8 cellular contexts compared by ENCODE assay signal in the genomic region with DNA sequence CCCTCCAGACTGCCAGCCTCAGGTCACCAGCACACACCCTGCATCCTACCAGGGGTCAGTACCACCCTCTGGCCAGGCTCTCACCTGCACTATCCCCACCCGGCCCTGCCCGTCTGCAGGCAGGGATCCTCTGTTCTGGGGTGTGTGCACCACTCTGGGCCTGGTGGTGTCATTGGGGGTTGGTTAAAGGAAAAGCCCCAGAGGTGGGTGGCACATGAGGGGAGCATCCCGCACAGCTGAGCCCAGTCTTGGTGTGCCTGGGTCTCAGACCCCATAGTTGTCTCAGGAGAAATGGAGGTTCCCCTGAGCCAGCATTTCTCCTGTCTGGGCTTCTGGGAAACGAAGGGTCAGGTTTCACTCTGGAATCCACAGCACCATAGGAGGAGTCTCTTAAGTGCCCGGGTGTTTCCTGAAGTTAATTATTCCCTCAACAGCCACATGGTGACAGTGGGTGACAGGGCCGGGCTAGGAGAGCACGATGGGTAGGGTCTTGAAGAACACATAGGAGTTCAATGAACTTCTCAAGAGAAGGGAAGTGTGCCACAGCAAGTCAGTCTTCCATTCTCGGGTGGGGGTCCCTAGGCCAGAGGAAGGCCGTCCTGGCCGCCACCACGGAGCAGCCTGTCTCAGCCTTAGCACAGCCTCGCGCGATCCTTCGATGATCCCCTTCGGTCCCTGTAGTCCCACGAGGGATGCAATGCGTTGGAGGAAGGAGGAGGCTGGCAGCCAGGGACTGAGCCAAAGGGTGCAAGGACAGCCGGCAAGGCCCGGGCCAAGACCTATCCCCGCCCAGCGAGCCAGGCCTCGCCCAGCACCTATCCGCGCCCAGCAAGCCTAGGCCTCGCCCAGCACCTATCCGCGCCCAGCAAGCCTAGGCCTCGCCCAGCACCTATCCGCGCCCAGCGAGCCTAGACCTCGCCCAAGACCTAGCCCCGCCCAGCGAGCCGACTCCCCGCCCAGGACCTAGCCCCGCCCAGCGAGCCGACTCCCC. TPM values are rescaled to one million over a fixed set of nuclear protein-coding genes. Genes with fewer than 3 reads are reported as not detected.
DNase-seq lines count a peak whose midpoint lies in the region; ATAC-seq and TF ChIP-seq lines count a peak whose summit lies in the region.

No MANE protein-coding gene starts in this region.

- no peak overlapping the region for H2AFZ ChIP-seq in trophoblast cell (ENCODE audit: insufficient read depth, low read length, poor library complexity)

- H3K9me3 ChIP-seq in SJSA1 (replicated peaks): no peaks in the 10 kb centered on the region
- no peaks in the 10 kb centered on the region for H3K9me3 ChIP-seq in cardiac muscle cell (ENCODE audit: low read depth)
- no peaks in the 10 kb centered on the region for H3K9me3 ChIP-seq in trophoblast cell (ENCODE audit: insufficient read depth, low read depth, low read length)
- H3K9me3 ChIP-seq in transverse colon: no peaks in the 10 kb centered on the region

- H3K27me3 Mint-ChIP-seq in activated naive CD4-positive, alpha-beta T cell treated with anti-CD3 and anti-CD28 coated beads for 36 hours (ENCODE audit: low read depth): no peaks in the 10 kb centered on the region

- H3K27ac ChIP-seq in SJSA1 (no peak overlapping the region), cardiac muscle cell (peak overlapping the region; percentile 92), trophoblast cell (ENCODE audit: low read depth, low read length) (peak overlapping the region; percentile 20), transverse colon (peak overlapping the region; percentile 84 to 90 (median 87))

- H3K14ac ChIP-seq in trophoblast cell (ENCODE audit: low read length): peak overlapping the region; percentile 1

- in situ Hi-C loops in transverse colon (cut with MboI; ENCODE audit: low pct_ligation_motif_present in 1 of 4, low pct_unique_long_range_greater_than_20kb in 1 of 4, low sequenced_read_pairs in 3 of 4): no loop called here

- TF ChIP-seq EP300 in transverse colon (IDR thresholded peaks at IDR 0.05; ENCODE audit: low read depth): no peak

- no peak for ATAC-seq in GM21825 (IDR thresholded peaks at IDR 0.05; ENCODE audit: unreplicated experiment)

- no peaks in the 10 kb centered on the region for H3K9me3 Mint-ChIP-seq in activated naive CD4-positive, alpha-beta T cell treated with anti-CD3 and anti-CD28 coated beads for 36 hours

- peak overlapping the region; percentile 0 for H4K8ac ChIP-seq in trophoblast cell (ENCODE audit: low read depth, low read length)

- peaks cover 26% of the 10 kb centered on the region for H3K4me1 Mint-ChIP-seq in activated naive CD4-positive, alpha-beta T cell treated with anti-CD3 and anti-CD28 coated beads for 36 hours (ENCODE audit: low read depth)

- no peak overlapping the region for H3K4ac ChIP-seq in trophoblast cell (ENCODE audit: low read depth, low read length)

- H3K4me3 ChIP-seq in SJSA1 (peak overlapping the region; percentile 5; the same call in 1 of the 2 replicates), cardiac muscle cell (peak overlapping the region; percentile 17), trophoblast cell (ENCODE audit: low read depth, low read length) (peak overlapping the region; percentile 40), transverse colon (peak overlapping the region in 2 of 4 donors; percentile 7 to 19)

- no CpG with 5 or more reads among the region's 40 CpGs for WGBS in trophoblast cell (ENCODE audit: extremely low coverage, insufficient coverage, insufficient read length)
- WGBS in transverse colon (ENCODE audit: low coverage in 1 of 2), 2 donors: 29% methylated on average over 36 of the region's 40 CpGs; no CpG with 5 or more reads in 1 of the 2 donors

- H3K23ac ChIP-seq in trophoblast cell (ENCODE audit: low read length): no peak overlapping the region

- no peak overlapping the region for H3K18ac ChIP-seq in trophoblast cell (ENCODE audit: low read length)

- peaks cover 9% of the 10 kb centered on the region for H3K79me1 ChIP-seq in trophoblast cell (ENCODE audit: low read length)

- DNase-seq in DMS 273 treated with DMSO at 0.1 percent for 48 hours (lab: John Stamatoyannopoulos, UW): peak; percentile 25
- DNase-seq in HPDE6-E6E7 (ENCODE audit: extremely low spot score): peak; percentile 49
- DNase-seq in SJSA1 (ENCODE audit: low read depth in 1 of 2, low spot score in 2 of 2): peak; percentile 38 to 57
- peak; percentile 52 for DNase-seq in activated naive CD4-positive, alpha-beta T cell treated with anti-CD3 and anti-CD28 coated beads for 36 hours
- DNase-seq in cardiac muscle cell (ENCODE audit: low read depth in 1 of 2, low spot score in 1 of 2): peak; percentile 84 to 90
- peak; percentile 69 to 76 for DNase-seq in trophoblast cell
- DNase-seq in transverse colon: peak; percentile 93

- CTCF ChIA-PET in activated naive CD4-positive, alpha-beta T cell treated with anti-CD3 and anti-CD28 coated beads for 36 hours (lab: Charles Lee): no interaction called here

- no peaks in the 10 kb centered on the region for H3K27me3 ChIP-seq in SJSA1 (replicated peaks)
- no peaks in the 10 kb centered on the region for H3K27me3 ChIP-seq in cardiac muscle cell
- no peaks in the 10 kb centered on the region for H3K27me3 ChIP-seq in trophoblast cell (ENCODE audit: insufficient read depth, low read length)
- H3K27me3 ChIP-seq in transverse colon: no peaks in the 10 kb centered on the region

- H3K27ac Mint-ChIP-seq in activated naive CD4-positive, alpha-beta T cell treated with anti-CD3 and anti-CD28 coated beads for 36 hours: peak overlapping the region; percentile 12

- intact Hi-C loops in activated naive CD4-positive, alpha-beta T cell treated with anti-CD3 and anti-CD28 coated beads for 36 hours (cut with micrococcal nuclease): loop anchor here (5.0 kb wide), 2 partner anchors 332 to 788 kb away; a partner anchor contains a TSS
- intact Hi-C loops in transverse colon (cut with DNase I; ENCODE audit: low total_unique reads): no loop called here

- TF ChIP-seq POLR2A in transverse colon (IDR thresholded peaks at IDR 0.05): peak; percentile 60

- no peak overlapping the region for H2BK5ac ChIP-seq in trophoblast cell (ENCODE audit: low read depth, low read length, poor library complexity)

- TF ChIP-seq CTCF in cardiac muscle cell (IDR thresholded peaks at IDR 0.05; ENCODE audit: low read depth, low read length) (no peak), transverse colon (IDR thresholded peaks at IDR 0.05) (peak in 1 of 5 experiments; percentile 29)

- H4K91ac ChIP-seq in trophoblast cell (ENCODE audit: low read depth, low read length): peak overlapping the region; percentile 1

- no peak overlapping the region for H2BK12ac ChIP-seq in trophoblast cell (ENCODE audit: low read length)

- H3K4me2 ChIP-seq in trophoblast cell (ENCODE audit: low read length): peak overlapping the region; percentile 57

- H3K4me1 ChIP-seq in SJSA1 (replicated peaks) (peaks cover 15% of the 10 kb centered on the region), cardiac muscle cell (ENCODE audit: low read depth) (peaks cover 13% of the 10 kb centered on the region), trophoblast cell (ENCODE audit: control insufficient read depth in 1 of 2, insufficient read depth in 2 of 2, low read length in 2 of 2) (peaks cover 10 to 11% of the 10 kb centered on the region in 2 experiments), transverse colon (peaks cover 11 to 85% (median 52%) of the 10 kb centered on the region in 4 donors)

- no peak overlapping the region for H2AK5ac ChIP-seq in trophoblast cell (ENCODE audit: low read length)

- no peak overlapping the region for H3K9ac ChIP-seq in trophoblast cell (ENCODE audit: low read length)

- peaks cover 6% of the 10 kb centered on the region for H3K79me2 ChIP-seq in trophoblast cell (ENCODE audit: control insufficient read depth, insufficient read depth, low read length, poor library complexity)

- peaks cover 55% of the 10 kb centered on the region for H3K36me3 ChIP-seq in SJSA1
- peaks cover 37% of the 10 kb centered on the region for H3K36me3 ChIP-seq in cardiac muscle cell
- H3K36me3 ChIP-seq in trophoblast cell (ENCODE audit: control insufficient read depth in 1 of 2, insufficient read depth in 2 of 2, low read length in 2 of 2): peaks cover 19 to 28% of the 10 kb centered on the region in 2 experiments
- H3K36me3 ChIP-seq in transverse colon: peaks cover 0 to 22% (median 4%) of the 10 kb centered on the region in 4 donors

- peaks cover 28% of the 10 kb centered on the region for H3K36me3 Mint-ChIP-seq in activated naive CD4-positive, alpha-beta T cell treated with anti-CD3 and anti-CD28 coated beads for 36 hours (ENCODE audit: low read depth)

- no peak overlapping the region for H2BK120ac ChIP-seq in trophoblast cell (ENCODE audit: insufficient read depth, low read length, poor library complexity)

- peak overlapping the region; percentile 1 for H4K12ac ChIP-seq in trophoblast cell (ENCODE audit: low read depth, low read length)

- peak overlapping the region; percentile 35 for H3K4me3 Mint-ChIP-seq in activated naive CD4-positive, alpha-beta T cell treated with anti-CD3 and anti-CD28 coated beads for 36 hours

RNA-seq across cellular contexts. Expression of a gene that starts 1.1 kb away (rescaled TPM):
- 74.3 and 74.5 TPM in 2 replicates for total RNA-seq in SJSA1 (2014; rRNA removed; shearing (Covaris generic))
- total RNA-seq in activated naive CD4-positive, alpha-beta T cell treated with anti-CD3 and anti-CD28 coated beads for 36 hours: 10 to 100 TPM; 19.5 to 19.6 TPM
- 24.4 and 26.5 TPM in 2 replicates for total RNA-seq in cardiac muscle cell
- polyA plus RNA-seq in cardiac muscle cell: 26.5 and 32.7 TPM in 2 replicates
- 20.0 and 20.1 TPM in 2 replicates for polyA plus RNA-seq in trophoblast cell (2013)
- 100 to 1,000 TPM in 3 of 4 donors, 10 to 100 TPM in 1; 96.5 to 164 (median 136) TPM for total RNA-seq in transverse colon

RNA-seq across cellular contexts. Expression of a gene that starts 39.2 kb away (rescaled TPM):
- 503 and 517 TPM in 2 replicates for total RNA-seq in SJSA1 (2014; rRNA removed; shearing (Covaris generic))
- total RNA-seq in activated naive CD4-positive, alpha-beta T cell treated with anti-CD3 and anti-CD28 coated beads for 36 hours: 100 to 1,000 TPM; 216 to 227 TPM
- total RNA-seq in cardiac muscle cell: 334 and 386 TPM in 2 replicates
- polyA plus RNA-seq in cardiac muscle cell: 627 and 695 TPM in 2 replicates
- 334 and 340 TPM in 2 replicates for polyA plus RNA-seq in trophoblast cell (2013)
- 100 to 1,000 TPM; 116 to 264 (median 180) TPM for total RNA-seq in transverse colon

RNA-seq across cellular contexts. Expression of a gene that starts 39.5 kb away (rescaled TPM):
- 306 and 544 TPM in 2 replicates for total RNA-seq in SJSA1 (2014; rRNA removed; shearing (Covaris generic))
- total RNA-seq in activated naive CD4-positive, alpha-beta T cell treated with anti-CD3 and anti-CD28 coated beads for 36 hours: 100 to 1,000 TPM; 278 to 297 TPM
- total RNA-seq in cardiac muscle cell (313 and 329 TPM in 2 replicates), transverse colon (1,000 to 10,000 TPM in 1 of 4 donors, 100 to 1,000 TPM in 3; 168 to 1,885 (median 314) TPM)
- 261 and 295 TPM in 2 replicates for polyA plus RNA-seq in cardiac muscle cell
- 771 and 822 TPM in 2 replicates for polyA plus RNA-seq in trophoblast cell (2013)

Comparison
In these comparisons a context has a peak if more than half of its experiments do, and no peak if none do; other contexts are left out.
1. DNase-seq: peak in every context shown above with its lines; median percentile 93 in transverse colon; 87 in cardiac muscle cell; 72 in trophoblast cell; 52 in activated naive CD4-positive, alpha-beta T cell treated with anti-CD3 and anti-CD28 coated beads for 36 hours; 49 in HPDE6-E6E7; 48 in SJSA1; 25 in DMS 273 treated with DMSO at 0.1 percent for 48 hours.